ENCODE assay signal across 26 cellular contexts in genomic region chr1:98393719-98394118, GRCh38.
"Had no signal": no experiment of that assay in that cellular context is flagged by ENCODE, and none has a peak within 500 bp of the region (broad histone marks: within the 10 kb centered on the region; RNA-seq: fewer than 3 reads in every experiment).

No MANE protein-coding gene starts in this region.

- H3K4me3 Mint-ChIP-seq: memory B cell; natural killer cell; neural crest cell; stimulated activated memory B cell treated with anti-CD40 and anti-IgM and Interleukin-4, amounts not matched to agents 10 μg/mL and 1 μg/mL and 100 μg/mL, for 72 hours; stimulated activated naive CD8-positive, alpha-beta T cell treated with anti-CD3 and anti-CD28 coated beads, Interleukin-15, amount 100 ng/mL, for 72 hours had no signal

- ATAC-seq: heart right ventricle; left colon; left ventricle myocardium superior; natural killer cell; right lobe of liver; stimulated activated memory B cell treated with anti-CD40 and anti-IgM and Interleukin-4, amounts not matched to agents 10 μg/mL and 1 μg/mL and 100 μg/mL, for 72 hours; stimulated activated naive CD8-positive, alpha-beta T cell treated with anti-CD3 and anti-CD28 coated beads, Interleukin-15, amount 100 ng/mL, for 72 hours had no signal

- H3K4me1 Mint-ChIP-seq: memory B cell; stimulated activated memory B cell treated with anti-CD40 and anti-IgM and Interleukin-4, amounts not matched to agents 10 μg/mL and 1 μg/mL and 100 μg/mL, for 72 hours; stimulated activated naive CD8-positive, alpha-beta T cell treated with anti-CD3 and anti-CD28 coated beads, Interleukin-15, amount 100 ng/mL, for 72 hours had no signal

- H3K36me3 Mint-ChIP-seq: memory B cell; stimulated activated memory B cell treated with anti-CD40 and anti-IgM and Interleukin-4, amounts not matched to agents 10 μg/mL and 1 μg/mL and 100 μg/mL, for 72 hours had no signal

- H3K4me1 ChIP-seq: esophagus squamous epithelium, lower lobe of right lung, parathyroid adenoma, right lobe of liver, suprapubic skin, thyroid gland had no signal

- H3K36me3 ChIP-seq: esophagus squamous epithelium, heart right ventricle, lower lobe of right lung, right lobe of liver, suprapubic skin, thyroid gland, vagina had no signal

- H3K27ac ChIP-seq: coronary artery, esophagus squamous epithelium, heart right ventricle, lower lobe of right lung, parathyroid adenoma, right lobe of liver, suprapubic skin, thyroid gland, vagina had no signal

- H3K9me3 Mint-ChIP-seq: memory B cell; natural killer cell; neural crest cell; stimulated activated memory B cell treated with anti-CD40 and anti-IgM and Interleukin-4, amounts not matched to agents 10 μg/mL and 1 μg/mL and 100 μg/mL, for 72 hours; stimulated activated naive CD8-positive, alpha-beta T cell treated with anti-CD3 and anti-CD28 coated beads, Interleukin-15, amount 100 ng/mL, for 72 hours had no signal

- H3K9me3 ChIP-seq: esophagus squamous epithelium, heart right ventricle, lower lobe of right lung, right lobe of liver, suprapubic skin, thyroid gland, vagina had no signal

- H3K27me3 ChIP-seq: esophagus squamous epithelium, heart right ventricle, right lobe of liver, suprapubic skin, thyroid gland, vagina had no signal

- H3K27ac Mint-ChIP-seq: memory B cell; natural killer cell; progenitor cell of endocrine pancreas; stimulated activated memory B cell treated with anti-CD40 and anti-IgM and Interleukin-4, amounts not matched to agents 10 μg/mL and 1 μg/mL and 100 μg/mL, for 72 hours; stimulated activated naive CD8-positive, alpha-beta T cell treated with anti-CD3 and anti-CD28 coated beads, Interleukin-15, amount 100 ng/mL, for 72 hours had no signal

- H3K27me3 Mint-ChIP-seq: memory B cell; progenitor cell of endocrine pancreas; stimulated activated memory B cell treated with anti-CD40 and anti-IgM and Interleukin-4, amounts not matched to agents 10 μg/mL and 1 μg/mL and 100 μg/mL, for 72 hours; stimulated activated naive CD8-positive, alpha-beta T cell treated with anti-CD3 and anti-CD28 coated beads, Interleukin-15, amount 100 ng/mL, for 72 hours had no signal

- H3K4me3 ChIP-seq: coronary artery, esophagus squamous epithelium, heart right ventricle, lower lobe of right lung, right lobe of liver, suprapubic skin, thyroid gland, vagina had no signal

- DNase-seq: dermis blood vessel endothelial cell; effector memory CD4-positive, alpha-beta T cell; esophagus squamous epithelium; foreskin melanocyte; glutamatergic neuron; heart right ventricle; hippocampal formation; kidney glomerular epithelial cell; left colon; left ventricle myocardium superior; lower lobe of right lung; natural killer cell; right lobe of liver; stimulated activated CD4-positive, alpha-beta T cell treated with anti-CD3 and anti-CD28 coated beads, Interleukin-2, amount 100 ng/mL, for 24 hours; stimulated activated CD4-positive, alpha-beta T cell treated with anti-CD3 and anti-CD28 coated beads, Interleukin-4, amount 100 ng/mL, for 4 hours; stimulated activated naive CD8-positive, alpha-beta T cell treated with anti-CD3 and anti-CD28 coated beads, Interleukin-15, amount 100 ng/mL, for 72 hours; thyroid gland; trophoblast cell had no signal
